25 cellular contexts compared by ENCODE assay signal in the genomic region with DNA sequence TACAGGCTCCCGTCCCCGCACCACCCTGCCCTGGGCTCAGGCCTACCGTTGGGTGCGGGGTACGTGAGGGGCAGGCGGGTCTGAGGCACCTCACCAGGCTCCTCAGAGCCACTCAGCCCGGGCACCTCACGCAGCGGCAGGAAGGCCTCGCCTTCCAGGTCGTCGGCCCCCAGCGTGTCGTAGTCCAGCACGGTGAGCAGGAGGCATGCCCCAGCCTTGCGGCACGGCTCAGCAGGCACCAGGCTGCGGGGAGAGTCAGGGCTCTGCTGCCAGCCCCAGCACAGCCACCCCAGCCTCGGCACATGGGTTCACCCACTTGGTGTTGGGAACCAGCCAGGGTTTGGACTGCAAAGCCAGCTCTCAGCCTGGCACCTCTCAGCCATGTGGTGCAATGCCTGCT. TPM values are rescaled to one million over a fixed set of nuclear protein-coding genes. Genes with fewer than 3 reads are reported as not detected.
A peak's percentile ranks its signal among the peaks of the same experiment; 100 is the strongest.
DNase-seq lines count a peak whose midpoint lies in the region; ATAC-seq and TF ChIP-seq lines count a peak whose summit lies in the region.
"Had no signal": no experiment of that assay in that cellular context is flagged by ENCODE, and none has a peak within 500 bp of the region (broad histone marks: within the 10 kb centered on the region; RNA-seq: fewer than 3 reads in every experiment).

No MANE protein-coding gene starts in this region.

- CTCF ChIA-PET in HEK293T (lab: Yijun Ruan, JAX): interaction anchor here (0.7 to 1.2 kb wide), 3 partner anchors 41 to 65 kb away, joined by 3 to 4 read pairs (median 3); no protein-coding TSS in a partner anchor

- H3K36me3 Mint-ChIP-seq in activated naive CD8-positive, alpha-beta T cell treated with anti-CD3 and anti-CD28 coated beads, Interleukin-2, amount 10 ng/mL, durations not matched to agents 7 days and 5 days: peaks cover 7% of the 10 kb centered on the region
- H3K36me3 Mint-ChIP-seq in activated naive CD8-positive, alpha-beta T cell treated with anti-CD3 and anti-CD28 coated beads, Interleukin-2, amount 50 U/mL, for 24 hours (ENCODE audit: low read depth): peaks cover 20% of the 10 kb centered on the region
- peaks cover 1% of the 10 kb centered on the region for H3K36me3 Mint-ChIP-seq in chondrocyte (ENCODE audit: low read depth)

- H3K36me3 ChIP-seq in neutrophil: peaks cover 99% of the 10 kb centered on the region

- H3K9me3 Mint-ChIP-seq in activated naive CD8-positive, alpha-beta T cell treated with anti-CD3 and anti-CD28 coated beads, Interleukin-2, amount 10 ng/mL, durations not matched to agents 7 days and 5 days: no peaks in the 10 kb centered on the region
- no peaks in the 10 kb centered on the region for H3K9me3 Mint-ChIP-seq in activated naive CD8-positive, alpha-beta T cell treated with anti-CD3 and anti-CD28 coated beads, Interleukin-2, amount 50 U/mL, for 24 hours
- no peaks in the 10 kb centered on the region for H3K9me3 Mint-ChIP-seq in chondrocyte (ENCODE audit: low read depth)
- H3K9me3 Mint-ChIP-seq: activated B cell treated with CpG ODN at 0.5 μM for 24 hours; activated T-cell treated with anti-CD3 and anti-CD28 coated beads, Interleukin-2, amount 50 U/mL, for 72 hours; neural crest cell had no signal

- H3K4me1 ChIP-seq in neutrophil (ENCODE audit: control insufficient read depth in 1 of 2, insufficient read depth in 1 of 2, low read depth in 1 of 2, low read length in 1 of 2): peaks cover 14 to 15% of the 10 kb centered on the region in 2 experiments

- no peaks in the 10 kb centered on the region for H3K9me3 ChIP-seq in neutrophil
- H3K9me3 ChIP-seq: left lung had no signal

- peaks cover 22% of the 10 kb centered on the region for H3K4me1 Mint-ChIP-seq in activated naive CD8-positive, alpha-beta T cell treated with anti-CD3 and anti-CD28 coated beads, Interleukin-2, amount 10 ng/mL, durations not matched to agents 7 days and 5 days
- peaks cover 27% of the 10 kb centered on the region for H3K4me1 Mint-ChIP-seq in activated naive CD8-positive, alpha-beta T cell treated with anti-CD3 and anti-CD28 coated beads, Interleukin-2, amount 50 U/mL, for 24 hours
- H3K4me1 Mint-ChIP-seq in chondrocyte (ENCODE audit: low read depth): peaks cover 30% of the 10 kb centered on the region

- peak overlapping the region; percentile 94 for H3K27ac Mint-ChIP-seq in activated naive CD8-positive, alpha-beta T cell treated with anti-CD3 and anti-CD28 coated beads, Interleukin-2, amount 10 ng/mL, durations not matched to agents 7 days and 5 days
- H3K27ac Mint-ChIP-seq in activated naive CD8-positive, alpha-beta T cell treated with anti-CD3 and anti-CD28 coated beads, Interleukin-2, amount 50 U/mL, for 24 hours: no peak overlapping the region
- H3K27ac Mint-ChIP-seq in chondrocyte (ENCODE audit: unreplicated experiment): no peak overlapping the region
- H3K27ac Mint-ChIP-seq: activated T-cell treated with anti-CD3 and anti-CD28 coated beads, Interleukin-2, amount 50 U/mL, for 72 hours had no signal

- no peak for DNase-seq in activated naive CD8-positive, alpha-beta T cell treated with anti-CD3 and anti-CD28 coated beads, Interleukin-2, amount 10 ng/mL, durations not matched to agents 7 days and 5 days
- no peak for DNase-seq in activated naive CD8-positive, alpha-beta T cell treated with anti-CD3 and anti-CD28 coated beads, Interleukin-2, amount 50 U/mL, for 24 hours
- peak; percentile 25 for DNase-seq in GM10266 (ENCODE audit: extremely low spot score)
- DNase-seq in chondrocyte (ENCODE audit: low spot score): peak; percentile 93
- no peak for DNase-seq in head of caudate nucleus
- DNase-seq in GM13977 (ENCODE audit: low spot score): no peak
- DNase-seq in HEK293T (ENCODE audit: extremely low spot score): no peak
- DNase-seq: activated B cell treated with CpG ODN at 0.5 μM for 24 hours; activated naive CD4-positive, alpha-beta T cell treated with Interleukin-2 at 50 U/mL for 16 hours; activated T-cell treated with anti-CD3 and anti-CD28 coated beads, Interleukin-2, amount 50 U/mL, for 72 hours; amniotic stem cell; C1 segment of cervical spinal cord; effector CD8-positive, alpha-beta T cell; foreskin fibroblast; NCI-H1105; NCI-H1930; NCI-H82; stimulated activated CD4-positive, alpha-beta T cell treated with anti-CD3 and anti-CD28 coated beads, Interleukin-1b, Interleukin-23, amount 100 ng/mL, for 48 hours; T1000 had no signal

- intact Hi-C loops in head of caudate nucleus (cut with DNase I): no loop called here

- ATAC-seq in activated naive CD8-positive, alpha-beta T cell treated with anti-CD3 and anti-CD28 coated beads, Interleukin-2, amount 10 ng/mL, durations not matched to agents 7 days and 5 days (ENCODE audit: low read depth): no peak
- ATAC-seq in activated naive CD8-positive, alpha-beta T cell treated with anti-CD3 and anti-CD28 coated beads, Interleukin-2, amount 50 U/mL, for 24 hours: no peak
- ATAC-seq: HCT116 had no signal

- no peaks in the 10 kb centered on the region for H3K27me3 ChIP-seq in neutrophil
- H3K27me3 ChIP-seq: left lung had no signal

- H3K4me3 ChIP-seq in neutrophil (ENCODE audit: low read depth in 1 of 2, low read length in 1 of 2): no peak overlapping the region
- H3K4me3 ChIP-seq: left lung, skin epidermis had no signal

- H3K27me3 Mint-ChIP-seq in activated naive CD8-positive, alpha-beta T cell treated with anti-CD3 and anti-CD28 coated beads, Interleukin-2, amount 10 ng/mL, durations not matched to agents 7 days and 5 days: no peaks in the 10 kb centered on the region
- no peaks in the 10 kb centered on the region for H3K27me3 Mint-ChIP-seq in activated naive CD8-positive, alpha-beta T cell treated with anti-CD3 and anti-CD28 coated beads, Interleukin-2, amount 50 U/mL, for 24 hours
- no peaks in the 10 kb centered on the region for H3K27me3 Mint-ChIP-seq in chondrocyte (ENCODE audit: low read depth)
- H3K27me3 Mint-ChIP-seq: activated B cell treated with CpG ODN at 0.5 μM for 24 hours had no signal

- peak overlapping the region; percentile 59 for H3K27ac ChIP-seq in neutrophil
- H3K27ac ChIP-seq: HL-60 had no signal

- TF ChIP-seq CTCF in GM10266 (IDR thresholded peaks at IDR 0.05; ENCODE audit: control insufficient read depth, insufficient read depth, low read depth, missing control alignments) (no peak), chondrocyte (IDR thresholded peaks at IDR 0.05) (no peak), neutrophil (IDR thresholded peaks at IDR 0.05) (no peak), GM13977 (IDR thresholded peaks at IDR 0.05; ENCODE audit: extremely low read depth, insufficient read depth, missing control alignments) (no peak)

- POLR2A ChIA-PET in activated naive CD8-positive, alpha-beta T cell treated with anti-CD3 and anti-CD28 coated beads, Interleukin-2, amount 10 ng/mL, durations not matched to agents 7 days and 5 days (lab: Charles Lee): interaction anchor here (0.9 to 11.0 kb wide), 4 partner anchors 15 to 75 kb away, joined by 3 to 121 read pairs (median 22); a partner anchor contains a TSS
- POLR2A ChIA-PET in HEK293T (lab: Yijun Ruan, JAX): interaction anchor here (1.0 kb wide), 1 partner anchor 49 kb away, joined by 6 read pairs; a partner anchor contains a TSS

- no peak overlapping the region for H3K4me3 Mint-ChIP-seq in activated naive CD8-positive, alpha-beta T cell treated with anti-CD3 and anti-CD28 coated beads, Interleukin-2, amount 10 ng/mL, durations not matched to agents 7 days and 5 days
- no peak overlapping the region for H3K4me3 Mint-ChIP-seq in activated naive CD8-positive, alpha-beta T cell treated with anti-CD3 and anti-CD28 coated beads, Interleukin-2, amount 50 U/mL, for 24 hours
- H3K4me3 Mint-ChIP-seq in chondrocyte (ENCODE audit: unreplicated experiment): no peak overlapping the region

- in situ Hi-C loops in GM13977 (cut with MboI; ENCODE audit: low pct_unique_long_range_greater_than_20kb, low sequenced_read_pairs, unreplicated experiment): no loop called here

TF ChIP-seq in HEK293T, 16 proteins besides CTCF, POLR2A, EP300 and RAD21:
- TF ChIP-seq FOXA1 (IDR thresholded peaks at IDR 0.05): no peak
- TF ChIP-seq L3MBTL2 (conservative IDR thresholded peaks at IDR 0.05): no peak
- no peak for TF ChIP-seq NFRKB (IDR thresholded peaks at IDR 0.05)
- no peak for TF ChIP-seq FOXM1 (IDR thresholded peaks at IDR 0.05; ENCODE audit: borderline replicate concordance)
- TF ChIP-seq ARNT (IDR thresholded peaks at IDR 0.05): no peak
- TF ChIP-seq BHLHE40 (IDR thresholded peaks at IDR 0.05; ENCODE audit: borderline replicate concordance): no peak
- TF ChIP-seq FOXK2 (IDR thresholded peaks at IDR 0.05): no peak
- TF ChIP-seq ELF4 (IDR thresholded peaks at IDR 0.05): no peak
- no peak for TF ChIP-seq SUZ12 (IDR thresholded peaks at IDR 0.05)
- no peak for TF ChIP-seq ZNF384 (IDR thresholded peaks at IDR 0.05)

RNA-seq across cellular contexts. Expression of a gene that starts 15.5 kb away (rescaled TPM):
- total RNA-seq in activated naive CD8-positive, alpha-beta T cell treated with anti-CD3 and anti-CD28 coated beads, Interleukin-2, amount 10 ng/mL, durations not matched to agents 7 days and 5 days: 100 to 1,000 TPM; 221 to 222 TPM
- total RNA-seq in chondrocyte: 1.1 to 3.1 TPM (median 1.5 TPM) in 3 replicates

RNA-seq across cellular contexts. Expression of a gene that starts 26.4 kb away (rescaled TPM):
- 100 to 1,000 TPM; 107 TPM for total RNA-seq in activated naive CD8-positive, alpha-beta T cell treated with anti-CD3 and anti-CD28 coated beads, Interleukin-2, amount 10 ng/mL, durations not matched to agents 7 days and 5 days
- total RNA-seq in chondrocyte: 45.0 to 62.5 TPM (median 56.5 TPM) in 3 replicates

RNA-seq across cellular contexts. Expression of a gene that starts 44.1 kb away (rescaled TPM):
- total RNA-seq in activated naive CD8-positive, alpha-beta T cell treated with anti-CD3 and anti-CD28 coated beads, Interleukin-2, amount 10 ng/mL, durations not matched to agents 7 days and 5 days: 10 to 100 TPM; 37.4 to 39.8 TPM
- 20.9 to 35.8 TPM (median 21.0 TPM) in 3 replicates for total RNA-seq in chondrocyte

RNA-seq across cellular contexts. Expression of a gene that starts 49.6 kb away (rescaled TPM):
- 10 to 100 TPM; 23.2 to 27.9 TPM for total RNA-seq in activated naive CD8-positive, alpha-beta T cell treated with anti-CD3 and anti-CD28 coated beads, Interleukin-2, amount 10 ng/mL, durations not matched to agents 7 days and 5 days
- 33.9 to 50.6 TPM (median 46.3 TPM) in 3 replicates for total RNA-seq in chondrocyte

Comparison
In these comparisons a context has a peak if more than half of its experiments do, and no peak if none do; other contexts are left out.
1. DNase-seq: peak in GM10266 (single experiment) and chondrocyte (single experiment); none in activated naive CD8-positive, alpha-beta T cell treated with anti-CD3 and anti-CD28 coated beads, Interleukin-2, amount 10 ng/mL, durations not matched to agents 7 days and 5 days (single experiment), activated naive CD8-positive, alpha-beta T cell treated with anti-CD3 and anti-CD28 coated beads, Interleukin-2, amount 50 U/mL, for 24 hours (single experiment), head of caudate nucleus (0 of 42), GM13977 (single experiment) and HEK293T (single experiment).
2. RNA of a gene that starts 15.5 kb away (total RNA-seq): 221 to 222 TPM in activated naive CD8-positive, alpha-beta T cell treated with anti-CD3 and anti-CD28 coated beads, Interleukin-2, amount 10 ng/mL, durations not matched to agents 7 days and 5 days; 1.1 to 3.1 TPM in chondrocyte; every median in the first group is over 10 times any median in the second.